10 cellular contexts compared by ENCODE assay signal in genomic region chr20:10864076-10864672, GRCh38.
A peak's percentile ranks its signal among the peaks of the same experiment; 100 is the strongest.
DNase-seq lines count a peak whose midpoint lies in the region; ATAC-seq and TF ChIP-seq lines count a peak whose summit lies in the region.
"Had no signal": no experiment of that assay in that cellular context is flagged by ENCODE, and none has a peak within 500 bp of the region (broad histone marks: within the 10 kb centered on the region; RNA-seq: fewer than 3 reads in every experiment).

No MANE protein-coding gene starts in this region.

- peak in 1 of 2 donors; percentile 40 for TF ChIP-seq POLR2A in Peyer's patch (IDR thresholded peaks at IDR 0.05)
- TF ChIP-seq POLR2A in stomach (IDR thresholded peaks at IDR 0.05), result no peak

- TF ChIP-seq CTCF in Peyer's patch (IDR thresholded peaks at IDR 0.05), result peak in 3 of 6 experiments; percentile 47 to 54 (median 52)
- peak in 1 of 7 experiments; percentile 11 for TF ChIP-seq CTCF in stomach (IDR thresholded peaks at IDR 0.05)

- H3K27ac ChIP-seq in Peyer's patch (peak overlapping the region in 3 of 4 donors; percentile 57 to 86 (median 86)), stomach (peak overlapping the region; percentile 74 to 79 (median 78))

- 9 to 27% (median 16%) methylated on average over 8 of the region's 8 CpGs for WGBS in stomach, 5 donors

- TF ChIP-seq EP300 in stomach (IDR thresholded peaks at IDR 0.05), result no peak

- DNase-seq in H7, result peak; percentile 10
- DNase-seq in Peyer's patch, result peak in 2 of 3 donors; percentile 86
- DNase-seq in left ventricle myocardium superior, result peak; percentile 29
- peak; percentile 75 for DNase-seq in stomach
- DNase-seq in NCI-H2081 treated with DMSO at 0.1 percent for 48 hours (lab: John Stamatoyannopoulos, UW), result no peak
- DNase-seq in NCI-H2107 treated with DMSO at 0.1 percent for 48 hours (lab: John Stamatoyannopoulos, UW; ENCODE audit: unreplicated experiment), result no peak
- DNase-seq in SKM-1 (lab: John Stamatoyannopoulos, UW; ENCODE audit: unreplicated experiment), result no peak
- DNase-seq: activated T-cell treated with anti-CD3 and anti-CD28 coated beads for 4 hours had no signal

- ATAC-seq in left ventricle myocardium superior (peak; percentile 92), HG03460 (IDR thresholded peaks at IDR 0.05; ENCODE audit: unreplicated experiment) (no peak)
- ATAC-seq: GM12878 had no signal

- peaks cover 0 to 12% (median 1%) of the 10 kb centered on the region in 4 donors for H3K4me1 ChIP-seq in Peyer's patch
- H3K4me1 ChIP-seq in stomach, result peaks cover 19 to 48% (median 33%) of the 10 kb centered on the region in 4 donors

- intact Hi-C loops in left ventricle myocardium superior (cut with micrococcal nuclease), result no loop called here
- intact Hi-C loops in stomach (cut with DNase I; ENCODE audit: low total_unique reads), result no loop called here

- H3K4me3 ChIP-seq in H7 (ENCODE audit: insufficient read depth, low read depth, low read length), result no peak overlapping the region
- H3K4me3 ChIP-seq in Peyer's patch, result peak overlapping the region in 2 of 4 donors; percentile 23 to 27
- no peak overlapping the region for H3K4me3 ChIP-seq in stomach
- H3K4me3 ChIP-seq: GM12878 had no signal

- H3K36me3 ChIP-seq in H7 (replicated peaks; ENCODE audit: control insufficient read depth, insufficient read depth, low read length), result no peaks in the 10 kb centered on the region
- H3K36me3 ChIP-seq in Peyer's patch, result no peaks in the 10 kb centered on the region
- no peaks in the 10 kb centered on the region for H3K36me3 ChIP-seq in stomach

- no peaks in the 10 kb centered on the region; the same call in 1 of the 2 replicates for H3K27me3 ChIP-seq in H7 (ENCODE audit: control insufficient read depth, insufficient read depth, low read length)
- no peaks in the 10 kb centered on the region for H3K27me3 ChIP-seq in Peyer's patch
- H3K27me3 ChIP-seq in stomach, result no peaks in the 10 kb centered on the region

- H3K9me3 ChIP-seq in Peyer's patch (no peaks in the 10 kb centered on the region), stomach (no peaks in the 10 kb centered on the region)

Comparison
In these comparisons a context has a peak if more than half of its experiments do, and no peak if none do; other contexts are left out.
1. DNase-seq: peak in H7 (single experiment), Peyer's patch (2 of 3), left ventricle myocardium superior (single experiment) and stomach (single experiment); none in NCI-H2081 treated with DMSO at 0.1 percent for 48 hours (single experiment), NCI-H2107 treated with DMSO at 0.1 percent for 48 hours (single experiment) and SKM-1 (single experiment).